9 cellular contexts compared by ENCODE assay signal in the genomic region with DNA sequence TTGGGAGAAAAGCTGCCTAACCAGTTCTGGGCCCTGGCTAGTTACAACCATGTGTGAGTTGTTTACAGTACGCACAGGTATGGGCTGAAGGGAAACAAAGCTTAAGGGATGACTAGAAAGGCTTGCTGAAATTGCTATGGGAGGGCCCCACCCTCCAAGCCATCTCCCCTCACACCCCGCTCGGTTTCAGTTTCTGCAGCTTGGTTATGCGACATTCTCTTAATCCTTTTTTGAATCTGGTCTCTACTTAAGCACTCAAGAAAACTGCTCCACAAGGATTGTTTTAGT. TPM values are rescaled to one million over a fixed set of nuclear protein-coding genes. Genes with fewer than 3 reads are reported as not detected.
DNase-seq lines count a peak whose midpoint lies in the region; ATAC-seq, FAIRE-seq and TF ChIP-seq lines count a peak whose summit lies in the region.
"Had no signal": no experiment of that assay in that cellular context is flagged by ENCODE, and none has a peak within 500 bp of the region (broad histone marks: within the 10 kb centered on the region; RNA-seq: fewer than 3 reads in every experiment).

No MANE protein-coding gene starts in this region.

- peaks cover 0 to 5% of the 10 kb centered on the region in 2 donors for H3K36me3 ChIP-seq in lung (ENCODE audit: control insufficient read depth in 2 of 2, insufficient read depth in 2 of 2, low read length in 2 of 2)
- H3K36me3 ChIP-seq: BLaER1 treated with 17β-estradiol and CSF1 and Interleukin-3, amounts not matched to agents 10 nM and 100 nM had no signal

- no peak for TF ChIP-seq CTCF in lung (IDR thresholded peaks at IDR 0.05; ENCODE audit: control extremely low read depth, extremely low read depth)
- TF ChIP-seq CTCF in GM13976 (IDR thresholded peaks at IDR 0.05; ENCODE audit: borderline replicate concordance, control extremely low read depth, extremely low read depth, insufficient read depth, missing control alignments), result no peak

- H3K9me3 ChIP-seq in lung (ENCODE audit: control insufficient read depth in 2 of 2, insufficient read depth in 1 of 2, low read length in 1 of 2), result no peaks in the 10 kb centered on the region
- H3K9me3 ChIP-seq: BLaER1 treated with 17β-estradiol and CSF1 and Interleukin-3, amounts not matched to agents 10 nM and 100 nM had no signal

- peak overlapping the region in 1 of 2 donors; percentile 56 for H3K27ac ChIP-seq in lung (ENCODE audit: low read depth in 1 of 2, low read length in 1 of 2)
- H3K27ac ChIP-seq: BLaER1 treated with 17β-estradiol and CSF1 and Interleukin-3, amounts not matched to agents 10 nM and 100 nM had no signal

- H3K4me3 ChIP-seq in lung, result no peak overlapping the region
- H3K4me3 ChIP-seq: BLaER1 treated with 17β-estradiol and CSF1 and Interleukin-3, amounts not matched to agents 10 nM and 100 nM had no signal

- peak; percentile 73 for ATAC-seq in lung (ENCODE audit: insufficient read depth, low FRiP score)

- DNase-seq in NCI-H1105 treated with DMSO at 0.1 percent for 48 hours (lab: John Stamatoyannopoulos, UW) (peak; percentile 76), lung (ENCODE audit: low spot score) (peak; percentile 71), KBM-7 (no peak), GM13976 (ENCODE audit: low spot score) (no peak), GOT3 (lab: John Stamatoyannopoulos, UW) (no peak)
- DNase-seq in stimulated activated CD8-positive, alpha-beta memory T cell treated with anti-CD3 and anti-CD28 coated beads, Interleukin-4, amount 100 ng/mL, for 48 hours, result no peak

- in situ Hi-C loops in KBM-7 (cut with MboI; ENCODE audit: low pct_unique_long_range_greater_than_20kb, low sequenced_read_pairs), result no loop called here
- in situ Hi-C loops in GM13976 (cut with MboI; ENCODE audit: low sequenced_read_pairs, unreplicated experiment), result no loop called here

- H3K4me1 ChIP-seq in lung (ENCODE audit: control insufficient read depth in 2 of 2, insufficient read depth in 2 of 2, low read length in 2 of 2), result peaks cover 2 to 5% of the 10 kb centered on the region in 2 donors
- H3K4me1 ChIP-seq: BLaER1 treated with 17β-estradiol and CSF1 and Interleukin-3, amounts not matched to agents 10 nM and 100 nM had no signal

- WGBS in lung, 2 donors, result 63 to 87% methylated on average over 4 of the region's 4 CpGs

- peak; percentile 52 for FAIRE-seq in A204.1 (lab: Jason Lieb, UNC)
- peak; percentile 43 for FAIRE-seq in colon (lab: Jason Lieb, UNC)

- H3K27me3 ChIP-seq in lung (ENCODE audit: control insufficient read depth, insufficient read depth), result no peaks in the 10 kb centered on the region

RNA-seq across cellular contexts. Expression of a gene that starts 43.1 kb away (rescaled TPM):
- total RNA-seq in lung, result 100 to 1,000 TPM in 1 of 2 donors, 10 to 100 TPM in 1; 58.0 to 112 TPM
- polyA plus RNA-seq in lung, result 1 to 10 TPM; 7.8 to 9.0 TPM

Comparison
In these comparisons a context has a peak if more than half of its experiments do, and no peak if none do; other contexts are left out.
1. DNase-seq: peak in NCI-H1105 treated with DMSO at 0.1 percent for 48 hours (single experiment) and lung (single experiment); none in KBM-7 (single experiment), stimulated activated CD8-positive, alpha-beta memory T cell treated with anti-CD3 and anti-CD28 coated beads, Interleukin-4, amount 100 ng/mL, for 48 hours (single experiment), GM13976 (single experiment) and GOT3 (single experiment).